Comparison of ENCODE assay signal across 29 cellular contexts in the genomic region with DNA sequence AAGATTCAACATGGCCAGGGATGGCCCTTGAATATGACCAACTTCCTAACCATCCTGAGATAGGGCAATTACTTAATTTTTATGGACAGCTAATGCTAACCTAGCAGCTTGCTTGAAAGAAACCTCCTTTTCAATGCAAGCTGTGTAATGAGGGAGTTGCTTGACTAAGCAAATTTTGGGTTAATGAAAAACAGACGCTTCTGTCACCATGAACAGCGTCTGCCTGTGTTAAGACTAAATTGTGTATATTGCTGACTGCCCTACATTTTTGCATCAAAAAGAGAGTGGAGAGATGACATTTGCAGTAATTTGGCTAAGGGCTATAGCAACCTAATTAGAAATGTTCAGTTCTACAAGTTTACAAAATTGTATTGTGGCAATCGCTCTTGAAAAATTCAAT.
"Had no signal": no experiment of that assay in that cellular context is flagged by ENCODE, and none has a peak within 500 bp of the region (broad histone marks: within the 10 kb centered on the region; RNA-seq: fewer than 3 reads in every experiment).

No MANE protein-coding gene starts in this region.

- ATAC-seq: activated CD4-positive, CD25-positive, alpha-beta regulatory T cell treated with anti-CD3 and anti-CD28 coated beads, Interleukin-2, amount 50 U/mL, for 24 hours; activated CD8-positive, alpha-beta T cell treated with anti-CD3 and anti-CD28 coated beads for 36 hours; activated T-cell treated with anti-CD3 and anti-CD28 coated beads, Interleukin-2, amount 50 U/mL, for 4 hours; activated T-helper 17 cell treated with anti-CD3 and anti-CD28 coated beads, Interleukin-2, amount 50 U/mL, for 72 hours; esophagus mucosa; gastroesophageal sphincter; T-helper 17 cell had no signal

- H3K4me3 ChIP-seq: coronary artery, dorsolateral prefrontal cortex, gastroesophageal sphincter had no signal

- H3K4me1 ChIP-seq: gastroesophageal sphincter had no signal

- FAIRE-seq: astrocyte, bronchial epithelial cell had no signal

- DNase-seq: activated B cell treated with CpG ODN at 0.5 μM for 24 hours; activated CD4-positive, alpha-beta T cell treated with anti-CD3 and anti-CD28 coated beads for 48 hours; activated CD4-positive, alpha-beta T cell treated with anti-CD3 and anti-CD28 coated beads, Interleukin-2, amount 50 U/mL, for 1 hour; activated CD4-positive, alpha-beta T cell treated with anti-CD3 and anti-CD28 coated beads, Interleukin-2, amount 50 U/mL, for 48 hours; activated CD8-positive, alpha-beta memory T cell treated with anti-CD3 and anti-CD28 coated beads for 24 hours; activated CD8-positive, alpha-beta T cell treated with anti-CD3 and anti-CD28 coated beads for 36 hours; activated effector memory CD4-positive, alpha-beta T cell treated with Interleukin-2 at 50 U/mL for 16 hours; activated gamma-delta T cell treated with Interleukin-2 at 50 U/mL for 16 hours; activated naive CD4-positive, alpha-beta T cell treated with anti-CD3 and anti-CD28 coated beads, Interleukin-2, amount 50 U/mL, for 16 hours; activated naive CD4-positive, alpha-beta T cell treated with Interleukin-2 at 50 U/mL for 16 hours; activated T-cell treated with anti-CD3 and anti-CD28 coated beads, Interleukin-2, amount 50 U/mL, for 4 hours; amniotic stem cell; anterior cingulate cortex; brain microvascular endothelial cell; dorsolateral prefrontal cortex; effector memory CD4-positive, alpha-beta T cell; endodermal cell; foreskin melanocyte; T-helper 1 cell; T-helper 17 cell; T1000; WERI-Rb-1 had no signal

- H3K9me3 ChIP-seq: gastroesophageal sphincter had no signal

- H3K27ac ChIP-seq: brain microvascular endothelial cell, coronary artery, dorsolateral prefrontal cortex, gastroesophageal sphincter, WERI-Rb-1 had no signal

- H3K27me3 ChIP-seq: brain microvascular endothelial cell, dorsolateral prefrontal cortex, gastroesophageal sphincter had no signal

- H3K36me3 ChIP-seq: brain microvascular endothelial cell, gastroesophageal sphincter, WERI-Rb-1 had no signal
